ENCODE assay signal across 8 cellular contexts in genomic region chrX:20442597-20442996, GRCh38.
DNase-seq lines count a peak whose midpoint lies in the region; ATAC-seq, FAIRE-seq and TF ChIP-seq lines count a peak whose summit lies in the region.

No MANE protein-coding gene starts in this region.

- BruUV-seq in endothelial cell of umbilical vein (replicated peaks; lab: Mats Ljungman, UMichigan) = no TSS peak

- peak; percentile 96 for FAIRE-seq in endothelial cell of umbilical vein (lab: Jason Lieb, UNC)

- no peak overlapping the region for H3K9ac ChIP-seq in endothelial cell of umbilical vein (replicated peaks; ENCODE audit: extremely low read depth, insufficient read depth, low read length)

- no peaks in the 10 kb centered on the region for H3K9me3 ChIP-seq in endothelial cell of umbilical vein (replicated peaks; ENCODE audit: control insufficient read depth, insufficient read depth, low read length)

- H3K9me1 ChIP-seq in endothelial cell of umbilical vein (replicated peaks; ENCODE audit: control insufficient read depth, extremely low read depth, insufficient read depth, low read length) = no peaks in the 10 kb centered on the region

- CTCF ChIA-PET in endothelial cell of umbilical vein (lab: Charles Lee) = no interaction called here

- H3K4me1 ChIP-seq in ACC112 (ENCODE audit: control insufficient read depth, insufficient read depth, low read length, unreplicated experiment) = no peaks in the 10 kb centered on the region
- H3K4me1 ChIP-seq in endothelial cell of umbilical vein (ENCODE audit: control insufficient read depth, extremely low read depth, insufficient read depth, low read length) = no peaks in the 10 kb centered on the region

- H3K79me2 ChIP-seq in ACC112 (ENCODE audit: control insufficient read depth, insufficient read depth, low read length, unreplicated experiment) (no peaks in the 10 kb centered on the region), endothelial cell of umbilical vein (ENCODE audit: control insufficient read depth, insufficient read depth, low read length) (no peaks in the 10 kb centered on the region)

- dilution Hi-C loops in endothelial cell of umbilical vein (cut with MboI; ENCODE audit: extremely low pct_ligation_motif_present, low sequenced_read_pairs) = no loop called here

- H2AFZ ChIP-seq in ACC112 (ENCODE audit: low read length, unreplicated experiment) (peak overlapping the region; percentile 38), endothelial cell of umbilical vein (ENCODE audit: low read depth, low read length) (no peak overlapping the region)

- POLR2A ChIA-PET in endothelial cell of umbilical vein (lab: Charles Lee) = no interaction called here

- no peak for TF ChIP-seq POLR2A in endothelial cell of umbilical vein (IDR thresholded peaks at IDR 0.05; ENCODE audit: low read depth, low read length)

- H3K4me3 ChIP-seq in ACC112 (ENCODE audit: low read depth, low read length) (no peak overlapping the region), endothelial cell of umbilical vein (replicated peaks in 1 of 3; ENCODE audit: insufficient read depth in 1 of 3, low read depth in 1 of 3, low read length in 3 of 3) (no peak overlapping the region)

- intact Hi-C loops in endothelial cell of umbilical vein (cut with micrococcal nuclease) = loop anchor here (1.0 to 5.0 kb wide), 2 partner anchors 175 to 189 kb away; partner anchors contain the start of gene RPS6KA3

- H3K4me2 ChIP-seq in endothelial cell of umbilical vein (ENCODE audit: insufficient read depth, low read length) = no peak overlapping the region

- no peak overlapping the region for H3K27ac ChIP-seq in ACC112 (ENCODE audit: low read depth, low read length)
- H3K27ac ChIP-seq in endothelial cell of umbilical vein (ENCODE audit: insufficient read depth, low read depth, low read length) = no peak overlapping the region

- no peaks in the 10 kb centered on the region for H3K36me3 ChIP-seq in ACC112 (ENCODE audit: insufficient read depth, low read length)
- H3K36me3 ChIP-seq in endothelial cell of umbilical vein (ENCODE audit: control insufficient read depth in 2 of 2, extremely low read depth in 1 of 2, insufficient read depth in 2 of 2, low read length in 2 of 2) = no peaks in the 10 kb centered on the region

- H4K20me1 ChIP-seq in endothelial cell of umbilical vein (replicated peaks; ENCODE audit: control insufficient read depth, extremely low read depth, insufficient read depth, low read length) = no peaks in the 10 kb centered on the region

- ATAC-seq in GM18909 (IDR thresholded peaks at IDR 0.05; ENCODE audit: poor library complexity, unreplicated experiment) = peak; percentile 83

- H3K27me3 ChIP-seq in ACC112 (ENCODE audit: insufficient read depth, low read length) (no peaks in the 10 kb centered on the region), endothelial cell of umbilical vein (ENCODE audit: control insufficient read depth in 2 of 2, insufficient read depth in 2 of 2, low read length in 2 of 2) (no peaks in the 10 kb centered on the region)

- DNase-seq in HT1080 (ENCODE audit: low read depth) (peak; percentile 42), NOMO-1 (lab: John Stamatoyannopoulos, UW; ENCODE audit: unreplicated experiment in 2 of 2) (peak; percentile 75 to 90), endothelial cell of umbilical vein (ENCODE audit: low read depth, low spot score) (peak; percentile 54), mucosa of gallbladder (ENCODE audit: low spot score) (peak; percentile 84)
- DNase-seq in activated CD8-positive, alpha-beta memory T cell treated with anti-CD3 and anti-CD28 coated beads for 4 hours (ENCODE audit: low read depth in 2 of 2) = peak; percentile 63 to 65
- peak; percentile 90 for DNase-seq in stimulated activated CD8-positive, alpha-beta memory T cell treated with anti-CD3 and anti-CD28 coated beads, Interleukin-4, amount 100 ng/mL, for 48 hours

- peak; percentile 43 to 49 for TF ChIP-seq CTCF in endothelial cell of umbilical vein (IDR thresholded peaks at IDR 0.05; ENCODE audit: extremely low read depth in 1 of 2, insufficient read depth in 1 of 2, low read depth in 1 of 2, low read length in 2 of 2)

TF ChIP-seq in endothelial cell of umbilical vein, 7 proteins besides CTCF, POLR2A, EP300 and RAD21:
- TF ChIP-seq MAX (IDR thresholded peaks at IDR 0.05; ENCODE audit: insufficient read depth, insufficient read length) (no peak), GATA2 (IDR thresholded peaks at IDR 0.05; ENCODE audit: insufficient read depth, insufficient read length, low read depth, low read length) (no peak), MYC (IDR thresholded peaks at IDR 0.05; ENCODE audit: low read depth, low read length) (no peak), POLR2AphosphoS5 (IDR thresholded peaks at IDR 0.05; ENCODE audit: insufficient read depth, low read depth, low read length) (no peak), FOS (IDR thresholded peaks at IDR 0.05; ENCODE audit: borderline replicate concordance, insufficient read depth, low read length) (no peak), EZH2 (IDR thresholded peaks at IDR 0.05; ENCODE audit: borderline replicate concordance, low read depth, low read length, severe bottlenecking) (no peak), JUN (IDR thresholded peaks at IDR 0.05; ENCODE audit: borderline replicate concordance, insufficient read depth, insufficient read length, low read depth) (no peak)
